ENCODE assay signal across 17 cellular contexts in the genomic region with DNA sequence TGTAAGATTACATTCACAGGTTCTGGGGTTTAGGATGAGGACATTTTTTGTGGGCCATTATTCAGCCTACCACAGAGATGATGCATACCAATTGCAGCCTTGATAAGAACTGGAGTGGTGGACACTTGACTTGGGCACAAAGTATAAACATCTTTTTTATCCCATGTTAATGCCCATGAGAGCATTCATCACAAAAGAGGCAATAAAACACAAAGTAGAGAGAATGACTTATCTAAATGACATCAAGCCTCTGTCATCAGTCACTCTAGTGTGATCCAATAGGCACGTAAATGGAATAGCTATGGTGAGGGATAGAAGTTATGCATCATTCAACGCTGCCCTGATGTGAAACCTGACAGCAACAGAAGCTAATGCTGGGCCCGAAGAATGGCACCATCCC. TPM values are rescaled to one million over a fixed set of nuclear protein-coding genes. Genes with fewer than 3 reads are reported as not detected.
"Had no signal": no experiment of that assay in that cellular context is flagged by ENCODE, and none has a peak within 500 bp of the region (broad histone marks: within the 10 kb centered on the region; RNA-seq: fewer than 3 reads in every experiment).

No MANE protein-coding gene starts in this region.

- H3K27me3 ChIP-seq: neutrophil, upper lobe of left lung had no signal

- H3K79me2 ChIP-seq: parathyroid adenoma had no signal

- H2AFZ ChIP-seq: parathyroid adenoma had no signal

- ATAC-seq: effector memory CD8-positive, alpha-beta T cell; left lobe of liver; natural killer cell treated with Interleukin-12 subunit alpha and Interleukin-12 subunit beta and Interleukin-15 and Interleukin-18, amount 100 ng/mL, for 72 hours; sciatic nerve; stimulated activated memory B cell treated with anti-CD40 and anti-IgM and Interleukin-4, amounts not matched to agents 10 μg/mL and 1 μg/mL and 100 μg/mL, for 72 hours had no signal

- DNase-seq: activated CD4-positive, alpha-beta T cell treated with anti-CD3 and anti-CD28 coated beads, Interleukin-2, amount 50 U/mL, for 4 hours; activated gamma-delta T cell; effector memory CD8-positive, alpha-beta T cell; hypothalamus; stimulated activated CD4-positive, alpha-beta T cell treated with anti-CD3 and anti-CD28 coated beads, Interleukin-4, amount 100 ng/mL, for 4 hours; T-helper 2 cell; upper lobe of left lung; WERI-Rb-1 had no signal

- H3K4me3 ChIP-seq: lung, thoracic aorta, upper lobe of left lung had no signal

- H3K27ac ChIP-seq: neutrophil, parathyroid adenoma, thoracic aorta, upper lobe of left lung, WERI-Rb-1 had no signal

- H3K9me3 ChIP-seq: neutrophil, thoracic aorta, upper lobe of left lung had no signal

- H3K4me1 ChIP-seq: parathyroid adenoma, upper lobe of left lung had no signal

- H3K36me3 ChIP-seq: neutrophil, thoracic aorta, upper lobe of left lung, WERI-Rb-1 had no signal

RNA-seq across cellular contexts. Expression of a gene that starts 25.8 kb away (rescaled TPM):
- total RNA-seq: activated CD8-positive, alpha-beta memory T cell treated with anti-CD3 and anti-CD28 coated beads for 36 hours; natural killer cell treated with Interleukin-12 subunit alpha and Interleukin-12 subunit beta and Interleukin-15 and Interleukin-18, amount 100 ng/mL, for 72 hours had no signal

RNA-seq across cellular contexts. Expression of a gene that starts 40.8 kb away (rescaled TPM):
- total RNA-seq: activated CD8-positive, alpha-beta memory T cell treated with anti-CD3 and anti-CD28 coated beads for 36 hours; natural killer cell treated with Interleukin-12 subunit alpha and Interleukin-12 subunit beta and Interleukin-15 and Interleukin-18, amount 100 ng/mL, for 72 hours had no signal
